ENCODE assay signal across 12 cellular contexts in genomic region chr5:156327306-156327705, GRCh38. TPM values are rescaled to one million over a fixed set of nuclear protein-coding genes. Genes with fewer than 3 reads are reported as not detected.
DNase-seq lines count a peak whose midpoint lies in the region; ATAC-seq, FAIRE-seq and TF ChIP-seq lines count a peak whose summit lies in the region.
"Had no signal": no experiment of that assay in that cellular context is flagged by ENCODE, and none has a peak within 500 bp of the region (broad histone marks: within the 10 kb centered on the region; RNA-seq: fewer than 3 reads in every experiment).

No MANE protein-coding gene starts in this region.

- H3K4me3 ChIP-seq in adipocyte (ENCODE audit: low read length) (peak overlapping the region; percentile 87), neuronal stem cell (ENCODE audit: low read length in 2 of 2) (no peak overlapping the region), uterus (peak overlapping the region; percentile 37 to 46)

- no peak overlapping the region for H3K4me2 ChIP-seq in neuronal stem cell (ENCODE audit: insufficient read depth, low read length, poor library complexity, severe bottlenecking)

- H2BK120ac ChIP-seq in neuronal stem cell (ENCODE audit: low read depth, low read length): no peak overlapping the region

- H2AFZ ChIP-seq in neuronal stem cell (ENCODE audit: low read length): peak overlapping the region; percentile 36

- peak overlapping the region; percentile 89 for H3K9ac ChIP-seq in adipocyte (ENCODE audit: low read length)
- no peak overlapping the region for H3K9ac ChIP-seq in neuronal stem cell (ENCODE audit: low read depth, low read length, poor library complexity)

- DNase-seq in adipocyte (ENCODE audit: low read depth): peak; percentile 61
- DNase-seq in globus pallidus (ENCODE audit: low spot score): peak; percentile 40
- no peak for DNase-seq in neuronal stem cell (ENCODE audit: low spot score)
- DNase-seq in uterus: no peak
- no peak for DNase-seq in ACHN
- no peak for DNase-seq in RCC 7860 (ENCODE audit: low spot score)
- DNase-seq: activated CD4-positive, alpha-beta T cell treated with anti-CD3 and anti-CD28 coated beads, Interleukin-2, amount 50 U/mL, for 48 hours; activated naive CD8-positive, alpha-beta T cell treated with anti-CD3 and anti-CD28 coated beads, Interleukin-2, amount 50 U/mL, for 24 hours; GF-D8; NCI-H2171 treated with DMSO at 0.1 percent for 48 hours had no signal

- no peak overlapping the region for H3K14ac ChIP-seq in neuronal stem cell (ENCODE audit: low read length)

- H3K36me3 ChIP-seq in adipocyte (ENCODE audit: control insufficient read depth, insufficient read depth, low read length, severe bottlenecking) (peaks cover 4% of the 10 kb centered on the region), neuronal stem cell (replicated peaks in 1 of 2; ENCODE audit: control insufficient read depth in 2 of 2, insufficient read depth in 2 of 2, low read length in 2 of 2) (no peaks in the 10 kb centered on the region), uterus (no peaks in the 10 kb centered on the region)

- no peak overlapping the region for H2BK5ac ChIP-seq in neuronal stem cell (ENCODE audit: low read length)

- no peak for TF ChIP-seq CTCF in uterus (IDR thresholded peaks at IDR 0.05)

- no peak for FAIRE-seq in RCC 7860 (lab: Jason Lieb, UNC)

- in situ Hi-C loops in ACHN (cut with HindIII; ENCODE audit: low pct_ligation_motif_present, low pct_unique_long_range_greater_than_20kb, low sequenced_read_pairs): no loop called here

- H3K79me1 ChIP-seq in neuronal stem cell (ENCODE audit: low read depth, low read length): no peaks in the 10 kb centered on the region

- no peaks in the 10 kb centered on the region for H3K27me3 ChIP-seq in adipocyte (replicated peaks; ENCODE audit: control insufficient read depth, insufficient read depth, low read length)
- no peaks in the 10 kb centered on the region for H3K27me3 ChIP-seq in neuronal stem cell (ENCODE audit: control insufficient read depth in 3 of 3, insufficient read depth in 3 of 3, low read depth in 1 of 3, low read length in 3 of 3)
- no peaks in the 10 kb centered on the region for H3K27me3 ChIP-seq in uterus

- no CpG with 5 or more reads among the region's 6 CpGs for WGBS in neuronal stem cell (ENCODE audit: extremely low coverage in 2 of 2, insufficient read length in 2 of 2, insufficient replicate concordance in 1 of 2), 2 donors

- H3K18ac ChIP-seq in neuronal stem cell (ENCODE audit: low read length): no peak overlapping the region

- H2BK12ac ChIP-seq in neuronal stem cell (ENCODE audit: low read length): no peak overlapping the region

- no peak overlapping the region for H3K23ac ChIP-seq in neuronal stem cell (ENCODE audit: low read depth, low read length, poor library complexity)

- H3K27ac ChIP-seq in neuronal stem cell (replicated peaks; ENCODE audit: low read length): no peak overlapping the region
- peak overlapping the region; percentile 63 to 77 for H3K27ac ChIP-seq in uterus

- TF ChIP-seq POLR2A in uterus (IDR thresholded peaks at IDR 0.05): no peak

- no peak overlapping the region for H4K8ac ChIP-seq in neuronal stem cell (ENCODE audit: low read depth, low read length)

- H3K4me1 ChIP-seq in adipocyte (ENCODE audit: control insufficient read depth, insufficient read depth, low read length) (peaks cover 25% of the 10 kb centered on the region), neuronal stem cell (ENCODE audit: control insufficient read depth in 2 of 2, insufficient read depth in 1 of 2, low read depth in 1 of 2, low read length in 2 of 2) (peaks cover 0 to 8% of the 10 kb centered on the region in 2 donors), uterus (peaks cover 0 to 6% of the 10 kb centered on the region in 2 donors)

- H2BK15ac ChIP-seq in neuronal stem cell (ENCODE audit: low read length): no peak overlapping the region

- no peak overlapping the region for H3K4ac ChIP-seq in neuronal stem cell (ENCODE audit: low read length)

- H3K9me3 ChIP-seq in adipocyte (ENCODE audit: control insufficient read depth, low read length) (no peaks in the 10 kb centered on the region), neuronal stem cell (replicated peaks in 1 of 2; ENCODE audit: control insufficient read depth in 2 of 2, insufficient read depth in 1 of 2, low read depth in 1 of 2, low read length in 2 of 2) (no peaks in the 10 kb centered on the region), uterus (no peaks in the 10 kb centered on the region)

- no peak overlapping the region for H2AK5ac ChIP-seq in neuronal stem cell (ENCODE audit: low read depth, low read length)

- intact Hi-C loops in uterus (cut with DNase I; ENCODE audit: low total_unique reads): no loop called here

- no peak overlapping the region for H4K91ac ChIP-seq in neuronal stem cell (ENCODE audit: low read depth, low read length, poor library complexity)

- ATAC-seq in HG02798 (IDR thresholded peaks at IDR 0.05; ENCODE audit: poor library complexity, unreplicated experiment): no peak
- ATAC-seq: activated naive CD8-positive, alpha-beta T cell treated with anti-CD3 and anti-CD28 coated beads, Interleukin-2, amount 50 U/mL, for 24 hours had no signal

RNA-seq across cellular contexts. Expression of gene SGCD, which starts 0.3 kb away (rescaled TPM):
- polyA plus RNA-seq in neuronal stem cell (2013, experiment 1 of 2): 0.03 TPM
- 0.01 TPM for polyA plus RNA-seq in neuronal stem cell (2013, experiment 2 of 2)
- total RNA-seq in uterus: 10 to 100 TPM in 1 of 4 donors, 1 to 10 TPM in 3; 3.4 to 86.5 (median 8.1) TPM
- polyA plus RNA-seq: IgD-negative memory B cell had no signal

Comparison
In these comparisons a context has a peak if more than half of its experiments do, and no peak if none do; other contexts are left out.
1. DNase-seq: peak in adipocyte (single experiment) and globus pallidus (single experiment); none in neuronal stem cell (single experiment), uterus (0 of 2), ACHN (single experiment) and RCC 7860 (single experiment).
2. H3K4me3 ChIP-seq: peak in adipocyte (single experiment) and uterus (2 of 2); none in neuronal stem cell (0 of 2).